ENCODE assay signal across 1 cellular context in genomic region chr10:31816318-31816717, GRCh38.
TF ChIP-seq lines count a peak whose summit lies in the region.

No MANE protein-coding gene starts in this region.

TF ChIP-seq in IMR-90, 13 proteins besides CTCF, POLR2A, EP300 and RAD21:
- no peak for TF ChIP-seq MAZ (IDR thresholded peaks at IDR 0.05; ENCODE audit: borderline replicate concordance, low read depth, low read length)
- TF ChIP-seq SMC3 (IDR thresholded peaks at IDR 0.05; ENCODE audit: low read depth, low read length), result no peak
- no peak for TF ChIP-seq FOS (IDR thresholded peaks at IDR 0.05; ENCODE audit: low read depth, low read length)
- TF ChIP-seq, protein P1, sequence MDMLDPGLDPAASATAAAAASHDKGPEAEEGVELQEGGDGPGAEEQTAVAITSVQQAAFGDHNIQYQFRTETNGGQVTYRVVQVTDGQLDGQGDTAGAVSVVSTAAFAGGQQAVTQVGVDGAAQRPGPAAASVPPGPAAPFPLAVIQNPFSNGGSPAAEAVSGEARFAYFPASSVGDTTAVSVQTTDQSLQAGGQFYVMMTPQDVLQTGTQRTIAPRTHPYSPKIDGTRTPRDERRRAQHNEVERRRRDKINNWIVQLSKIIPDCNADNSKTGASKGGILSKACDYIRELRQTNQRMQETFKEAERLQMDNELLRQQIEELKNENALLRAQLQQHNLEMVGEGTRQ (IDR thresholded peaks at IDR 0.05; ENCODE audit: low read depth, low read length), result no peak
- TF ChIP-seq CEBPB (IDR thresholded peaks at IDR 0.05; ENCODE audit: low read depth, low read length), result no peak
- TF ChIP-seq CHD1 (IDR thresholded peaks at IDR 0.05; ENCODE audit: low read depth, low read length), result no peak
- TF ChIP-seq RCOR1 (IDR thresholded peaks at IDR 0.05; ENCODE audit: insufficient replicate concordance, low read length), result no peak
- TF ChIP-seq MXI1 (IDR thresholded peaks at IDR 0.05; ENCODE audit: borderline replicate concordance, low read depth, low read length), result no peak
- TF ChIP-seq RFX5 (IDR thresholded peaks at IDR 0.05; ENCODE audit: low read depth, low read length), result no peak
- TF ChIP-seq, protein P2, sequence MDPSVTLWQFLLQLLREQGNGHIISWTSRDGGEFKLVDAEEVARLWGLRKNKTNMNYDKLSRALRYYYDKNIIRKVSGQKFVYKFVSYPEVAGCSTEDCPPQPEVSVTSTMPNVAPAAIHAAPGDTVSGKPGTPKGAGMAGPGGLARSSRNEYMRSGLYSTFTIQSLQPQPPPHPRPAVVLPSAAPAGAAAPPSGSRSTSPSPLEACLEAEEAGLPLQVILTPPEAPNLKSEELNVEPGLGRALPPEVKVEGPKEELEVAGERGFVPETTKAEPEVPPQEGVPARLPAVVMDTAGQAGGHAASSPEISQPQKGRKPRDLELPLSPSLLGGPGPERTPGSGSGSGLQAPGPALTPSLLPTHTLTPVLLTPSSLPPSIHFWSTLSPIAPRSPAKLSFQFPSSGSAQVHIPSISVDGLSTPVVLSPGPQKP (IDR thresholded peaks at IDR 0.05; ENCODE audit: borderline replicate concordance, low read depth, low read length), result no peak
- TF ChIP-seq MAFK (IDR thresholded peaks at IDR 0.05; ENCODE audit: low read depth, low read length), result no peak
- no peak for TF ChIP-seq NFE2L2 (IDR thresholded peaks at IDR 0.05; ENCODE audit: low read depth, low read length)
- TF ChIP-seq BHLHE40 (IDR thresholded peaks at IDR 0.05; ENCODE audit: low read depth, low read length), result no peak
